ENCODE assay signal across 9 cellular contexts in genomic region chr16:85522842-85523601, GRCh38.
DNase-seq lines count a peak whose midpoint lies in the region; ATAC-seq and TF ChIP-seq lines count a peak whose summit lies in the region.
"Had no signal": no experiment of that assay in that cellular context is flagged by ENCODE, and none has a peak within 500 bp of the region (broad histone marks: within the 10 kb centered on the region; RNA-seq: fewer than 3 reads in every experiment).

No MANE protein-coding gene starts in this region.

- no peak for TF ChIP-seq CTCF in DND-41 (IDR thresholded peaks at IDR 0.05; ENCODE audit: borderline replicate concordance, extremely low read depth, low read length, poor library complexity, severe bottlenecking)
- no peak for TF ChIP-seq CTCF in epithelial cell of esophagus (IDR thresholded peaks at IDR 0.05; ENCODE audit: insufficient read depth, low read depth, low read length, missing control alignments)
- no peak for TF ChIP-seq CTCF in prostate gland (IDR thresholded peaks at IDR 0.05)

- no peaks in the 10 kb centered on the region for H3K4me1 Mint-ChIP-seq in activated CD4-positive, alpha-beta memory T cell treated with anti-CD3 and anti-CD28 coated beads for 36 hours (ENCODE audit: low read depth)

- H4K20me1 ChIP-seq in DND-41 (ENCODE audit: insufficient read depth, low read length), result peaks cover 5% of the 10 kb centered on the region; the same call in 1 of the 2 replicates

- no peaks in the 10 kb centered on the region for H3K9me3 ChIP-seq in DND-41 (ENCODE audit: insufficient read depth, low read length, severe bottlenecking)
- H3K9me3 ChIP-seq in prostate gland, result no peaks in the 10 kb centered on the region

- POLR2A ChIA-PET in activated CD4-positive, alpha-beta memory T cell treated with anti-CD3 and anti-CD28 coated beads for 36 hours (lab: Charles Lee), result no interaction called here

- H3K36me3 Mint-ChIP-seq in activated CD4-positive, alpha-beta memory T cell treated with anti-CD3 and anti-CD28 coated beads for 36 hours, result no peaks in the 10 kb centered on the region

- H3K27me3 ChIP-seq in DND-41 (ENCODE audit: insufficient read depth, low read length, poor library complexity) (no peaks in the 10 kb centered on the region), prostate gland (replicated peaks; ENCODE audit: insufficient read depth) (no peaks in the 10 kb centered on the region)

- no peak overlapping the region for H2AFZ ChIP-seq in DND-41 (ENCODE audit: low read depth, low read length)

- no peak overlapping the region for H3K4me2 ChIP-seq in DND-41 (ENCODE audit: insufficient read depth, low read length)

- CTCF ChIA-PET in activated CD4-positive, alpha-beta memory T cell treated with anti-CD3 and anti-CD28 coated beads for 36 hours (lab: Charles Lee), result no interaction called here

- H3K4me1 ChIP-seq in DND-41 (ENCODE audit: insufficient read depth, low read length) (no peaks in the 10 kb centered on the region), prostate gland (replicated peaks) (peaks cover 28% of the 10 kb centered on the region)

- no peaks in the 10 kb centered on the region for H3K9me3 Mint-ChIP-seq in activated CD4-positive, alpha-beta memory T cell treated with anti-CD3 and anti-CD28 coated beads for 36 hours
- H3K9me3 Mint-ChIP-seq: activated T-helper 1 cell treated with anti-CD3 and anti-CD28 coated beads, Interleukin-12 subunit alpha, Interleukin-12 subunit beta, Interleukin-2, Interleukin-4 antibody, amounts not matched to agents 30 ng/mL and 10 ng/mL and 1 ng/mL, durations not matched to agents 14 hours and 24 hours and 36 hours had no signal

- H3K27me3 Mint-ChIP-seq in activated CD4-positive, alpha-beta memory T cell treated with anti-CD3 and anti-CD28 coated beads for 36 hours, result peaks cover 2% of the 10 kb centered on the region

- no peak overlapping the region for H3K9ac ChIP-seq in DND-41 (ENCODE audit: low read depth, low read length)

- H3K4me3 ChIP-seq in DND-41 (ENCODE audit: low read depth in 1 of 2, low read length in 2 of 2) (no peak overlapping the region), epithelial cell of esophagus (ENCODE audit: low read length) (no peak overlapping the region), prostate gland (no peak overlapping the region)

- ATAC-seq in DND-41 (ENCODE audit: insufficient read depth, low read depth) (no peak), HG03439 (IDR thresholded peaks at IDR 0.05; ENCODE audit: unreplicated experiment) (no peak)

- H3K36me3 ChIP-seq in DND-41 (ENCODE audit: insufficient read depth, low read length) (no peaks in the 10 kb centered on the region), prostate gland (no peaks in the 10 kb centered on the region)

- no peak overlapping the region for H3K27ac Mint-ChIP-seq in activated CD4-positive, alpha-beta memory T cell treated with anti-CD3 and anti-CD28 coated beads for 36 hours
- H3K27ac Mint-ChIP-seq: activated T-helper 1 cell treated with anti-CD3 and anti-CD28 coated beads, Interleukin-12 subunit alpha, Interleukin-12 subunit beta, Interleukin-2, Interleukin-4 antibody, amounts not matched to agents 30 ng/mL and 10 ng/mL and 1 ng/mL, durations not matched to agents 14 hours and 24 hours and 36 hours had no signal

- H3K4me3 Mint-ChIP-seq in activated CD4-positive, alpha-beta memory T cell treated with anti-CD3 and anti-CD28 coated beads for 36 hours, result no peak overlapping the region
- H3K4me3 Mint-ChIP-seq: activated T-helper 1 cell treated with anti-CD3 and anti-CD28 coated beads, Interleukin-12 subunit alpha, Interleukin-12 subunit beta, Interleukin-2, Interleukin-4 antibody, amounts not matched to agents 30 ng/mL and 10 ng/mL and 1 ng/mL, durations not matched to agents 14 hours and 24 hours and 36 hours had no signal

- H3K79me2 ChIP-seq in DND-41 (ENCODE audit: insufficient read depth, low read length), result no peaks in the 10 kb centered on the region

- no peak for TF ChIP-seq POLR2A in prostate gland (IDR thresholded peaks at IDR 0.05)

- intact Hi-C loops in prostate gland (cut with DNase I), result no loop called here
- intact Hi-C loops in activated CD4-positive, alpha-beta memory T cell treated with anti-CD3 and anti-CD28 coated beads for 36 hours (cut with micrococcal nuclease), result no loop called here

- 55% methylated on average over 13 of the region's 13 CpGs for WGBS in prostate gland

- H3K27ac ChIP-seq in DND-41 (ENCODE audit: low read length) (peak overlapping the region; percentile 32; the same call in 1 of the 2 replicates), prostate gland (peak overlapping the region in 1 of 2 donors; percentile 49)

- DNase-seq in DND-41, result no peak
- peak; percentile 97 for DNase-seq in NCI-H2171 treated with DMSO at 0.1 percent for 48 hours (lab: John Stamatoyannopoulos, UW)
- DNase-seq in epithelial cell of esophagus (ENCODE audit: low read depth), result peak; percentile 21
- DNase-seq in prostate gland (ENCODE audit: low spot score), result peak; percentile 37
- DNase-seq in Ammon's horn (ENCODE audit: low spot score), result no peak
- no peak for DNase-seq in activated CD4-positive, alpha-beta memory T cell treated with anti-CD3 and anti-CD28 coated beads for 36 hours
- no peak for DNase-seq in activated CD4-positive, CD25-positive, alpha-beta regulatory T cell (lab: John Stamatoyannopoulos, UW)

Comparison
In these comparisons a context has a peak if more than half of its experiments do, and no peak if none do; other contexts are left out.
1. DNase-seq: peak in NCI-H2171 treated with DMSO at 0.1 percent for 48 hours (single experiment), epithelial cell of esophagus (single experiment) and prostate gland (single experiment); none in DND-41 (single experiment), Ammon's horn (single experiment), activated CD4-positive, alpha-beta memory T cell treated with anti-CD3 and anti-CD28 coated beads for 36 hours (single experiment) and activated CD4-positive, CD25-positive, alpha-beta regulatory T cell (0 of 4).